In the genomic region with DNA sequence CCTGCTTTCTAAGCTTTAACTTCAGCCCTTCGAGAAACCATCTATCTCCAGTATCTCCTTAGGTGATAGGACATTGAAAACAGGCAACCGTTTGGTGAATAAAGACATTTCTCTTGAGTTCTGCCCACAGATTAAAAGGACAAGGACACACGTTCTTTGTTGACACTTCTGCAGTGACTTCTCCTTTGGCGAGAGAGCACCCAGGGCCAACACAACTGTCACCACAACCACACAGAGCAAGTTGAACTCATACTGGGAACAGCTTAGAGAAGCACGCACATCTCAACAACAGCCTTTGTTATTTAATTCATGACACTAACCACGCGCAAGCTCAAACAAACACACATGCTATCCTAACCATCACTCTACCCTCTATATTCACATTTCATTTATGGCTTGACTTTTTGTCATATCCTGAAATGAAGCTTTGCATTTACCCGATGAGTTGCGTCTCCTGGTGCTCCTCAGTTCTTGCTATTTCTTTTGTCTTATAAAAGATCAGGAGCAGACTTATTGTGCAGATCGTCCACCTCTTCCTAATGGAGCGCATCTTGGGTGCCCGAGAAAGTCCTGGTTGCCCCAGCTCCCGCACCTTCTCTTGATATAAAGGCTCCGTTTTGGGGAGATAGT, we compare ENCODE assay signal across 8 cellular contexts. TPM values are rescaled to one million over a fixed set of nuclear protein-coding genes. Genes with fewer than 3 reads are reported as not detected.
DNase-seq lines count a peak whose midpoint lies in the region; TF ChIP-seq lines count a peak whose summit lies in the region.

No MANE protein-coding gene starts in this region.

- H3K36me3 ChIP-seq in ACC112 (ENCODE audit: insufficient read depth, low read length) (no peaks in the 10 kb centered on the region), esophagus (ENCODE audit: control insufficient read depth in 2 of 2, insufficient read depth in 2 of 2, low read length in 1 of 2) (no peaks in the 10 kb centered on the region), neural progenitor cell (no peaks in the 10 kb centered on the region)

- H3K27me3 Mint-ChIP-seq in activated CD4-positive, alpha-beta T cell treated with anti-CD3 and anti-CD28 coated beads, Interleukin-2, amount 10 ng/mL, durations not matched to agents 7 days and 5 days = no peaks in the 10 kb centered on the region
- peaks cover 8% of the 10 kb centered on the region for H3K27me3 Mint-ChIP-seq in neural progenitor cell (ENCODE audit: insufficient read depth, low read depth)

- H3K79me2 ChIP-seq in ACC112 (ENCODE audit: control insufficient read depth, insufficient read depth, low read length, unreplicated experiment) (no peaks in the 10 kb centered on the region), neural progenitor cell (ENCODE audit: low read depth) (no peaks in the 10 kb centered on the region)

- WGBS in esophagus, 2 donors = 1 to 2% methylated on average over 14 of the region's 14 CpGs

- CTCF ChIA-PET in activated CD4-positive, alpha-beta T cell treated with anti-CD3 and anti-CD28 coated beads, Interleukin-2, amount 10 ng/mL, durations not matched to agents 7 days and 5 days (lab: Charles Lee) = interaction anchor here (0.5 to 2.4 kb wide), 10 partner anchors 11 to 114 kb away, joined by 3 to 7 read pairs (median 4); no protein-coding TSS in a partner anchor

- H3K9ac ChIP-seq in neural progenitor cell = no peak overlapping the region

- H3K9me3 Mint-ChIP-seq in activated CD4-positive, alpha-beta T cell treated with anti-CD3 and anti-CD28 coated beads, Interleukin-2, amount 10 ng/mL, durations not matched to agents 7 days and 5 days = no peaks in the 10 kb centered on the region
- peaks cover 2% of the 10 kb centered on the region for H3K9me3 Mint-ChIP-seq in neural progenitor cell

- H3K9me3 ChIP-seq in esophagus (ENCODE audit: control insufficient read depth in 2 of 2, insufficient read depth in 1 of 2, low read depth in 1 of 2, low read length in 1 of 2) = no peaks in the 10 kb centered on the region
- no peaks in the 10 kb centered on the region for H3K9me3 ChIP-seq in neural progenitor cell (ENCODE audit: low read depth)

- H3K27me3 ChIP-seq in ACC112 (ENCODE audit: insufficient read depth, low read length) (peaks cover 48% of the 10 kb centered on the region), esophagus (ENCODE audit: control insufficient read depth in 1 of 2, insufficient read depth in 2 of 2, low read length in 2 of 2) (no peaks in the 10 kb centered on the region), neural progenitor cell (peaks cover 97% of the 10 kb centered on the region)

- peaks cover 18% of the 10 kb centered on the region for H3K4me1 ChIP-seq in ACC112 (ENCODE audit: control insufficient read depth, insufficient read depth, low read length, unreplicated experiment)
- H3K4me1 ChIP-seq in esophagus (ENCODE audit: control insufficient read depth in 2 of 2, insufficient read depth in 2 of 2, low read length in 1 of 2) = peaks cover 6 to 14% of the 10 kb centered on the region in 2 donors
- peaks cover 7% of the 10 kb centered on the region for H3K4me1 ChIP-seq in neural progenitor cell

- H3K4me3 ChIP-seq in ACC112 (ENCODE audit: low read depth, low read length) = peak overlapping the region; percentile 79
- H3K4me3 ChIP-seq in Jurkat, Clone E6-1 (ENCODE audit: low read length) = peak overlapping the region; percentile 77
- H3K4me3 ChIP-seq in esophagus (ENCODE audit: low read depth in 1 of 2, low read length in 2 of 2) = peak overlapping the region; percentile 50 to 51
- H3K4me3 ChIP-seq in neural progenitor cell = peak overlapping the region; percentile 63

- TF ChIP-seq CTCF in neural progenitor cell (IDR thresholded peaks at IDR 0.05) = no peak

- H3K4me2 ChIP-seq in neural progenitor cell = peak overlapping the region; percentile 94

- peaks cover 24% of the 10 kb centered on the region for H3K36me3 Mint-ChIP-seq in activated CD4-positive, alpha-beta T cell treated with anti-CD3 and anti-CD28 coated beads, Interleukin-2, amount 10 ng/mL, durations not matched to agents 7 days and 5 days (ENCODE audit: low read depth)
- peaks cover 9% of the 10 kb centered on the region for H3K36me3 Mint-ChIP-seq in neural progenitor cell

- POLR2A ChIA-PET in activated CD4-positive, alpha-beta T cell treated with anti-CD3 and anti-CD28 coated beads, Interleukin-2, amount 10 ng/mL, durations not matched to agents 7 days and 5 days (lab: Charles Lee) = interaction anchor here (0.6 to 1.8 kb wide), 6 partner anchors 49 to 126 kb away, joined by 3 to 4 read pairs (median 3); no protein-coding TSS in a partner anchor

- no peak overlapping the region for H3K27ac ChIP-seq in ACC112 (ENCODE audit: low read depth, low read length)
- H3K27ac ChIP-seq in esophagus (ENCODE audit: low read depth in 2 of 2, low read length in 1 of 2) = peak overlapping the region; percentile 36 to 70
- no peak overlapping the region for H3K27ac ChIP-seq in neural progenitor cell

- H3K4me1 Mint-ChIP-seq in activated CD4-positive, alpha-beta T cell treated with anti-CD3 and anti-CD28 coated beads, Interleukin-2, amount 10 ng/mL, durations not matched to agents 7 days and 5 days = peaks cover 40% of the 10 kb centered on the region
- H3K4me1 Mint-ChIP-seq in neural progenitor cell = peaks cover 31% of the 10 kb centered on the region

- H3K27ac Mint-ChIP-seq in activated CD4-positive, alpha-beta T cell treated with anti-CD3 and anti-CD28 coated beads, Interleukin-2, amount 10 ng/mL, durations not matched to agents 7 days and 5 days = peak overlapping the region; percentile 94
- peak overlapping the region; percentile 78 for H3K27ac Mint-ChIP-seq in neural progenitor cell

- H4K20me1 ChIP-seq in neural progenitor cell (ENCODE audit: low read depth) = no peaks in the 10 kb centered on the region

- H2AFZ ChIP-seq in ACC112 (ENCODE audit: low read length, unreplicated experiment) (peak overlapping the region; percentile 71), neural progenitor cell (replicated peaks) (peak overlapping the region; percentile 77)

- no peak for DNase-seq in Jurkat, Clone E6-1 (ENCODE audit: low read depth, low spot score)
- DNase-seq in activated CD4-positive, alpha-beta T cell treated with anti-CD3 and anti-CD28 coated beads, Interleukin-2, amount 10 ng/mL, durations not matched to agents 7 days and 5 days = peak; percentile 49
- DNase-seq in neural progenitor cell (ENCODE audit: low spot score) (peak; percentile 1), NCI-H2081 treated with DMSO at 0.1 percent for 48 hours (lab: John Stamatoyannopoulos, UW) (no peak), GM03348 (ENCODE audit: low spot score) (no peak), AG08395 (ENCODE audit: low spot score) (no peak)

- H3K4me3 Mint-ChIP-seq in activated CD4-positive, alpha-beta T cell treated with anti-CD3 and anti-CD28 coated beads, Interleukin-2, amount 10 ng/mL, durations not matched to agents 7 days and 5 days = peak overlapping the region; percentile 93
- H3K4me3 Mint-ChIP-seq in neural progenitor cell = peak overlapping the region; percentile 95

- H3F3A ChIP-seq in neural progenitor cell (ENCODE audit: low read depth) = peaks cover 22% of the 10 kb centered on the region

RNA-seq across cellular contexts. Expression of a gene that starts 0.6 kb away (rescaled TPM):
- polyA plus RNA-seq in Jurkat, Clone E6-1 (2012; ENCODE audit: insufficient read depth, insufficient read length) = 17.9 TPM
- total RNA-seq in activated CD4-positive, alpha-beta T cell treated with anti-CD3 and anti-CD28 coated beads, Interleukin-2, amount 10 ng/mL, durations not matched to agents 7 days and 5 days = 10 to 100 TPM; 35.5 to 36.1 TPM
- polyA plus RNA-seq in esophagus = under 1 TPM; 0.35 to 0.36 TPM
- 0.71 and 0.84 TPM in 2 replicates for total RNA-seq in neural progenitor cell (ENCODE audit: low replicate concordance)

Comparison
In these comparisons a context has a peak if more than half of its experiments do, and no peak if none do; other contexts are left out.
1. H3K27ac ChIP-seq: peak in esophagus (2 of 2); none in ACC112 (single experiment) and neural progenitor cell (single experiment).
2. DNase-seq: peak in activated CD4-positive, alpha-beta T cell treated with anti-CD3 and anti-CD28 coated beads, Interleukin-2, amount 10 ng/mL, durations not matched to agents 7 days and 5 days (single experiment) and neural progenitor cell (single experiment); none in Jurkat, Clone E6-1 (single experiment), NCI-H2081 treated with DMSO at 0.1 percent for 48 hours (single experiment), GM03348 (single experiment) and AG08395 (single experiment).
3. RNA of a gene that starts 0.6 kb away (total RNA-seq): 35.5 to 36.1 TPM in activated CD4-positive, alpha-beta T cell treated with anti-CD3 and anti-CD28 coated beads, Interleukin-2, amount 10 ng/mL, durations not matched to agents 7 days and 5 days; 0.71 to 0.84 TPM in neural progenitor cell; every median in the first group is over 10 times any median in the second.
4. Peak in every context shown above with its lines, with median percentiles within 50 percentile points of each other: H3K4me3 ChIP-seq.